Comparison of ENCODE assay signal across 19 cellular contexts in the genomic region with DNA sequence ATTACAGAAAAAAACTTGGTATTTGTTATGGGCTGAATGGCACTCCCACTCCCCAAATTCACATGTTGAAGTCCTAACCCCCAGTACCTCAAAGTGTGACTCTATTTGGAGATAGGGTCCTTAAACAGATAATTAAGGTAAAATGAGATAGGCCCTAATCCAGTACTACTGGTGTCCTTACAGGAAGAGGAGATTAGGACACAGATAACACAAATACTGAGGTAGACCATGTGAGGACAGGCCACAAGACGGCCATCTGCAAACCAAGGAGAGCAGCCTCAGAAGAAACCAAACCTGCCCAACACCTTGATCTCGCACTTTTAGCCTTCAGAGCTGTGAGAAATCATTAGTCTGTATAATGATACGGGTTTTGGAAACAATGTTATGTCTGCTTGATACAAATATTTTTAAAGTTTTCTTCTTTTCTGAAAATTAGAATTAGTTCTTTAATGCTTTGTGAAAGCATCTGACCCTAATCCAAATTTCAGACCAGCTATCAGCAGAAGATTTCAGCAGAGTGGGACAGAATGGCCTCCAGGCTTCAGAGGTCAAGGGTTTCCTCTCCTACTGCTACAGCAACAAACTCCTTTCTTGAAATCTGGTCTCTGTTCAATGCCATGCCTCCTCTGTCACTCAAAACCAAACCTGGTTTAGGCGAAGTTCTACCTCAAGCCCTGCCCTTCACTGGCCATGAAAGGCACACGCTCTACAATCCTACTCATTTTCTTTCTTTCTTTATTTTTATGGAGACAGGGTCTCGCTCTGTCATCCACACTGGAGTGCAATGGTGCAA. TPM values are rescaled to one million over a fixed set of nuclear protein-coding genes. Genes with fewer than 3 reads are reported as not detected.
DNase-seq lines count a peak whose midpoint lies in the region; ATAC-seq, FAIRE-seq and TF ChIP-seq lines count a peak whose summit lies in the region.
"Had no signal": no experiment of that assay in that cellular context is flagged by ENCODE, and none has a peak within 500 bp of the region (broad histone marks: within the 10 kb centered on the region; RNA-seq: fewer than 3 reads in every experiment).

No MANE protein-coding gene starts in this region.

- H3K27me3 ChIP-seq in K562 (ENCODE audit: control insufficient read depth in 2 of 2, insufficient read depth in 2 of 2, low read length in 2 of 2) = no peaks in the 10 kb centered on the region
- H3K27me3 ChIP-seq: BLaER1 had no signal

- H3K4me2 ChIP-seq in K562 (ENCODE audit: insufficient read depth, low read length) = no peak overlapping the region; the same call in 1 of the 2 replicates
- H3K4me2 ChIP-seq: BLaER1 had no signal

- in situ Hi-C loops in K562 (cut with MboI) = no loop called here

- no TSS peak for BruUV-seq in K562 (replicated peaks; lab: Mats Ljungman, UMichigan)

- H3K79me2 ChIP-seq in K562 (ENCODE audit: control insufficient read depth, insufficient read depth, low read length) = no peaks in the 10 kb centered on the region

- TF ChIP-seq RAD21 in K562 (CRISPR knock-in tag; conservative IDR thresholded peaks at IDR 0.05 in 1 of 2, IDR thresholded peaks at IDR 0.05 in 1 of 2) = no peak

- H3K4me1 ChIP-seq in K562 (replicated peaks in 1 of 2; ENCODE audit: control insufficient read depth in 2 of 2, insufficient read depth in 2 of 2, low read length in 2 of 2) = peaks cover 0 to 13% of the 10 kb centered on the region in 2 experiments; a peak in 4 of 5 replicates
- H3K4me1 ChIP-seq: BLaER1 had no signal

- H3K4me3 Mint-ChIP-seq in stimulated activated naive CD8-positive, alpha-beta T cell treated with anti-CD3 and anti-CD28 coated beads, Interleukin-15, Interleukin-2, amounts not matched to agents 100 ng/mL and 50 ng/mL, for 24 hours = no peak overlapping the region
- H3K4me3 Mint-ChIP-seq in stimulated activated naive CD8-positive, alpha-beta T cell treated with anti-CD3 and anti-CD28 coated beads, Interleukin-15, amount 100 ng/mL, for 72 hours = no peak overlapping the region
- H3K4me3 Mint-ChIP-seq in progenitor cell of endocrine pancreas (ENCODE audit: low read depth) = no peak overlapping the region
- H3K4me3 Mint-ChIP-seq: CD4-positive, alpha-beta T cell; H9 had no signal

- H3K27ac ChIP-seq in K562 (ENCODE audit: extremely low read depth, low read depth, low read length) = no peak overlapping the region
- H3K27ac ChIP-seq: 22Rv1, BLaER1, HL-60 had no signal

- peak; percentile 57 for FAIRE-seq in K562 (lab: Jason Lieb, UNC)
- FAIRE-seq: GM18507 had no signal

- peaks cover 48% of the 10 kb centered on the region for H3K36me3 ChIP-seq in K562 (ENCODE audit: control insufficient read depth, insufficient read depth, low read length)

- H2AFZ ChIP-seq in K562 (ENCODE audit: low read depth, low read length) = peak overlapping the region; percentile 43

- DNase-seq in NCI-H82 (lab: John Stamatoyannopoulos, UW) = peak; percentile 3
- no peak for DNase-seq in NCI-H82 treated with DMSO at 0.1 percent for 48 hours (lab: John Stamatoyannopoulos, UW; ENCODE audit: unreplicated experiment)
- DNase-seq in stimulated activated naive CD8-positive, alpha-beta T cell treated with anti-CD3 and anti-CD28 coated beads, Interleukin-15, amount 100 ng/mL, for 72 hours = no peak
- DNase-seq in K562 (ENCODE audit: extremely low read depth in 1 of 4, low spot score in 3 of 4) = peak in 3 of 4 experiments; percentile 21 to 24 (median 21)
- no peak for DNase-seq in progenitor cell of endocrine pancreas (ENCODE audit: low spot score, unreplicated experiment)
- DNase-seq: AML-193; Calu3; CD4-positive, alpha-beta T cell; DMS 273 treated with DMSO at 0.1 percent for 48 hours; GOT3; H9 had no signal

- no peak overlapping the region for H3K4me3 ChIP-seq in K562
- H3K4me3 ChIP-seq: BLaER1 had no signal

- H3K9me3 ChIP-seq in K562 (replicated peaks; ENCODE audit: control insufficient read depth, insufficient read depth, low read depth, low read length) = no peaks in the 10 kb centered on the region
- H3K9me3 ChIP-seq: BLaER1 had no signal

- no peaks in the 10 kb centered on the region for H3K4me1 Mint-ChIP-seq in stimulated activated naive CD8-positive, alpha-beta T cell treated with anti-CD3 and anti-CD28 coated beads, Interleukin-15, Interleukin-2, amounts not matched to agents 100 ng/mL and 50 ng/mL, for 24 hours (ENCODE audit: low read depth)
- no peaks in the 10 kb centered on the region for H3K4me1 Mint-ChIP-seq in stimulated activated naive CD8-positive, alpha-beta T cell treated with anti-CD3 and anti-CD28 coated beads, Interleukin-15, amount 100 ng/mL, for 72 hours
- H3K4me1 Mint-ChIP-seq in progenitor cell of endocrine pancreas (ENCODE audit: low read depth) = no peaks in the 10 kb centered on the region
- H3K4me1 Mint-ChIP-seq: H9 had no signal

- no peaks in the 10 kb centered on the region for H3K9me1 ChIP-seq in K562 (ENCODE audit: control insufficient read depth, insufficient read depth, low read length)

- no peak for TF ChIP-seq POLR2A in K562 (conservative IDR thresholded peaks at IDR 0.05)

- H4K20me1 ChIP-seq in K562 (replicated peaks; ENCODE audit: control insufficient read depth, insufficient read depth, low read length) = no peaks in the 10 kb centered on the region
- H4K20me1 ChIP-seq: BLaER1 had no signal

- CTCF ChIA-PET in K562 (lab: Yijun Ruan, JAX; ENCODE audit: low intra/inter-chr PET ratio) = no interaction called here

- H3K9ac ChIP-seq in K562 (ENCODE audit: insufficient read depth in 1 of 2, low read depth in 2 of 2, low read length in 2 of 2) = no peak overlapping the region
- H3K9ac ChIP-seq: BLaER1 had no signal

- ATAC-seq in stimulated activated naive CD8-positive, alpha-beta T cell treated with anti-CD3 and anti-CD28 coated beads, Interleukin-15, amount 100 ng/mL, for 72 hours = no peak
- peak; percentile 83 for ATAC-seq in K562
- no peak for ATAC-seq in HG03565 (IDR thresholded peaks at IDR 0.05; ENCODE audit: unreplicated experiment)
- ATAC-seq in GM18858 (IDR thresholded peaks at IDR 0.05; ENCODE audit: unreplicated experiment) = no peak

- WGBS in K562 (ENCODE audit: insufficient coverage, low coverage, missing lambda C conversion rate) = 58% methylated on average over 6 of the region's 6 CpGs

- H3K9me3 Mint-ChIP-seq in stimulated activated naive CD8-positive, alpha-beta T cell treated with anti-CD3 and anti-CD28 coated beads, Interleukin-15, Interleukin-2, amounts not matched to agents 100 ng/mL and 50 ng/mL, for 24 hours = no peaks in the 10 kb centered on the region
- H3K9me3 Mint-ChIP-seq in stimulated activated naive CD8-positive, alpha-beta T cell treated with anti-CD3 and anti-CD28 coated beads, Interleukin-15, amount 100 ng/mL, for 72 hours = no peaks in the 10 kb centered on the region
- no peaks in the 10 kb centered on the region for H3K9me3 Mint-ChIP-seq in progenitor cell of endocrine pancreas (ENCODE audit: low read depth)
- H3K9me3 Mint-ChIP-seq: CD4-positive, alpha-beta T cell; H9 had no signal

- POLR2A ChIA-PET in K562 (lab: Yijun Ruan, JAX) = interaction anchor here (0.7 to 1.4 kb wide), 2 partner anchors 8 to 27 kb away, joined by 6 to 7 read pairs; no protein-coding TSS in a partner anchor

- intact Hi-C loops in K562 (cut with micrococcal nuclease) = loop anchor here (2.0 kb wide), 1 partner anchor 27 kb away; no protein-coding TSS in a partner anchor

- TF ChIP-seq CTCF in K562 (IDR thresholded peaks at IDR 0.05 in 2 of 3, conservative IDR thresholded peaks at IDR 0.05 in 1 of 3; ENCODE audit: insufficient read depth in 2 of 3, low read depth in 1 of 3, low read length in 3 of 3) (no peak), progenitor cell of endocrine pancreas (IDR thresholded peaks at IDR 0.05; ENCODE audit: unreplicated experiment) (no peak)

- TF ChIP-seq EP300 in K562 (IDR thresholded peaks at IDR 0.05; ENCODE audit: low read length) = 0 out of 2 replicates have a peak, but pooled peaks have one; percentile 11

- peaks cover 58% of the 10 kb centered on the region for H3K36me3 Mint-ChIP-seq in stimulated activated naive CD8-positive, alpha-beta T cell treated with anti-CD3 and anti-CD28 coated beads, Interleukin-15, Interleukin-2, amounts not matched to agents 100 ng/mL and 50 ng/mL, for 24 hours (ENCODE audit: low read depth)
- H3K36me3 Mint-ChIP-seq in progenitor cell of endocrine pancreas (ENCODE audit: insufficient read depth) = peaks cover 5% of the 10 kb centered on the region

- peak overlapping the region; percentile 62 for H3K27ac Mint-ChIP-seq in stimulated activated naive CD8-positive, alpha-beta T cell treated with anti-CD3 and anti-CD28 coated beads, Interleukin-15, Interleukin-2, amounts not matched to agents 100 ng/mL and 50 ng/mL, for 24 hours
- H3K27ac Mint-ChIP-seq in stimulated activated naive CD8-positive, alpha-beta T cell treated with anti-CD3 and anti-CD28 coated beads, Interleukin-15, amount 100 ng/mL, for 72 hours = peak overlapping the region in 1 of 2 donors; percentile 53
- peak overlapping the region; percentile 59 for H3K27ac Mint-ChIP-seq in progenitor cell of endocrine pancreas
- H3K27ac Mint-ChIP-seq: CD4-positive, alpha-beta T cell had no signal

- H3K27me3 Mint-ChIP-seq in stimulated activated naive CD8-positive, alpha-beta T cell treated with anti-CD3 and anti-CD28 coated beads, Interleukin-15, Interleukin-2, amounts not matched to agents 100 ng/mL and 50 ng/mL, for 24 hours = no peaks in the 10 kb centered on the region
- no peaks in the 10 kb centered on the region for H3K27me3 Mint-ChIP-seq in stimulated activated naive CD8-positive, alpha-beta T cell treated with anti-CD3 and anti-CD28 coated beads, Interleukin-15, amount 100 ng/mL, for 72 hours
- no peaks in the 10 kb centered on the region for H3K27me3 Mint-ChIP-seq in progenitor cell of endocrine pancreas
- H3K27me3 Mint-ChIP-seq: CD4-positive, alpha-beta T cell had no signal

RNA-seq across cellular contexts. Expression of a gene that starts 22.0 kb away (rescaled TPM):
- 0.65 TPM in 1 of 2 replicates, not detected in the other for total RNA-seq in K562 (2011; cell fraction: chromatin; rRNA removed; ENCODE audit: low replicate concordance)
- total RNA-seq in K562 (2011; cell fraction: nucleolus; rRNA removed) = 0.13 TPM in 1 of 2 replicates, not detected in the other
- total RNA-seq in K562 (2011; cell fraction: nucleoplasm; rRNA removed) = 0.31 and 0.37 TPM in 2 replicates
- total RNA-seq in K562 (2014; rRNA removed) (0.37 and 2.0 TPM in 2 replicates), K562 (2014; rRNA removed; fragmentation: Illumina TruSeq; extraction: Trizol) (0.33 and 0.70 TPM in 2 replicates), K562 (2015; rRNA removed; fragmentation: Illumina TruSeq; extraction: Trizol) (4.3 and 5.3 TPM in 2 replicates), K562 (2021) (0.71 and 1.1 TPM in 2 replicates), progenitor cell of endocrine pancreas (not detected in 2 replicates)
- polyA plus RNA-seq in K562 (2011; rRNA removed) (0.20 and 0.26 TPM in 2 replicates), K562 (2014; fragmentation: Illumina TruSeq; extraction: Trizol) (1.1 and 1.4 TPM in 2 replicates), K562 (2014; fragmentation: Nextera tagmentation; extraction: Ambion mirVana) (under 1 TPM; 0.69 to 0.99 TPM), K562 (2014; rRNA removed) (1.5 and 2.5 TPM in 2 replicates)
- 0.31 TPM in 1 of 2 replicates, not detected in the other for polyA plus RNA-seq in K562 (2011; cell fraction: cytosol; rRNA removed)
- polyA plus RNA-seq in K562 (2011; cell fraction: nucleus; rRNA removed) = 0.91 and 1.6 TPM in 2 replicates
- 4.9 and 5.5 TPM in 2 replicates for polyA plus RNA-seq in K562 (2012)
- 0.21 TPM in 1 of 2 replicates, not detected in the other for polyA minus RNA-seq in K562 (2011; rRNA and poly(A)+ RNA removed)
- not detected in 2 replicates for polyA minus RNA-seq in K562 (2011; cell fraction: cytosol; rRNA and poly(A)+ RNA removed)
- polyA minus RNA-seq in K562 (2011; cell fraction: nucleus; rRNA and poly(A)+ RNA removed) = 0.11 and 0.13 TPM in 2 replicates
- total RNA-seq: Calu3, Daoy, H9 had no signal

Comparison
In these comparisons a context has a peak if more than half of its experiments do, and no peak if none do; other contexts are left out.
1. DNase-seq: peak in NCI-H82 (single experiment) and K562 (3 of 4); none in NCI-H82 treated with DMSO at 0.1 percent for 48 hours (single experiment), stimulated activated naive CD8-positive, alpha-beta T cell treated with anti-CD3 and anti-CD28 coated beads, Interleukin-15, amount 100 ng/mL, for 72 hours (0 of 2) and progenitor cell of endocrine pancreas (single experiment).